In the genomic region with DNA sequence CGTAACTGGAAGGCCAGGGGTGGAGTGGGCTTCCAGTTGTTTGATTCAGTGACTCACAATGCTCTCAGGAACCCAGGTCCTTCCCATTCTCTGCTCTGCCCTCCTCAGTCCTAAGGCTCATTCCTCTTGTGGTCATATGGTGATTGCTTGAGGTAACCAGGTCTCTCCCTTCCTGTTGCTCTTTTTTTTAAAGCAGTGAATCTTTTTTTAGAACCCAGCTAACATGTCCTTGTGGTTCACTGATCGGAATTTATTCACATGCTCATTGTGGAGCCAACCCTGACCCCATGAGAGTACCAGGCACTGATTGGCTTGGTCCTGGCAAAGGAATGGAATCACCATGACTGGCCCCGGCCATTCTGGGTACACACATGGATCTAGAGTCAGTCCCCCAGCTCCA, we compare ENCODE assay signal across 26 cellular contexts. TPM values are rescaled to one million over a fixed set of nuclear protein-coding genes. Genes with fewer than 3 reads are reported as not detected.
DNase-seq lines count a peak whose midpoint lies in the region; ATAC-seq and TF ChIP-seq lines count a peak whose summit lies in the region.
"Had no signal": no experiment of that assay in that cellular context is flagged by ENCODE, and none has a peak within 500 bp of the region (broad histone marks: within the 10 kb centered on the region; RNA-seq: fewer than 3 reads in every experiment).

No MANE protein-coding gene starts in this region.

- H3K27me3 Mint-ChIP-seq in activated naive CD4-positive, alpha-beta T cell treated with anti-CD3 and anti-CD28 coated beads for 36 hours (ENCODE audit: low read depth), result peaks cover 5% of the 10 kb centered on the region
- H3K27me3 Mint-ChIP-seq: memory B cell had no signal

- no peak overlapping the region for H3K4me3 ChIP-seq in epithelial cell of proximal tubule (ENCODE audit: low read depth, low read length)
- no peak overlapping the region for H3K4me3 ChIP-seq in iPS-15b (ENCODE audit: low read depth, low read length)
- H3K4me3 ChIP-seq: dorsolateral prefrontal cortex, MG63 had no signal

- ATAC-seq in Right ventricle myocardium inferior, result peak; percentile 42
- no peak for ATAC-seq in HG03342 (IDR thresholded peaks at IDR 0.05; ENCODE audit: unreplicated experiment)
- no peak for ATAC-seq in omental fat pad (ENCODE audit: low FRiP score)
- ATAC-seq: activated T-cell treated with anti-CD3 and anti-CD28 coated beads, Interleukin-2, amount 50 U/mL, for 4 hours; sciatic nerve had no signal

- no peak for TF ChIP-seq CTCF in epithelial cell of proximal tubule (conservative IDR thresholded peaks at IDR 0.05; ENCODE audit: low read depth, low read length)
- TF ChIP-seq CTCF in omental fat pad (IDR thresholded peaks at IDR 0.05), result no peak

- H3K27ac Mint-ChIP-seq in activated naive CD4-positive, alpha-beta T cell treated with anti-CD3 and anti-CD28 coated beads for 36 hours, result no peak overlapping the region
- H3K27ac Mint-ChIP-seq: memory B cell, type B pancreatic cell had no signal

- peaks cover 3% of the 10 kb centered on the region for H3K4me1 ChIP-seq in iPS-15b (ENCODE audit: control insufficient read depth, insufficient read depth, low read length)

- CTCF ChIA-PET in activated naive CD4-positive, alpha-beta T cell treated with anti-CD3 and anti-CD28 coated beads for 36 hours (lab: Charles Lee), result interaction anchor here (1.6 to 2.8 kb wide), 2 partner anchors 15 to 117 kb away, joined by 5 to 10 read pairs; no protein-coding TSS in a partner anchor

- H3K4me1 Mint-ChIP-seq in activated naive CD4-positive, alpha-beta T cell treated with anti-CD3 and anti-CD28 coated beads for 36 hours (ENCODE audit: low read depth), result peaks cover 8% of the 10 kb centered on the region

- intact Hi-C loops in Right ventricle myocardium inferior (cut with DNase I) (no loop called here), cardiac septum (cut with DNase I) (no loop called here)
- intact Hi-C loops in activated naive CD4-positive, alpha-beta T cell treated with anti-CD3 and anti-CD28 coated beads for 36 hours (cut with micrococcal nuclease), result no loop called here

- H3K9me3 Mint-ChIP-seq in activated naive CD4-positive, alpha-beta T cell treated with anti-CD3 and anti-CD28 coated beads for 36 hours, result no peaks in the 10 kb centered on the region
- H3K9me3 Mint-ChIP-seq: activated T-cell treated with anti-CD3 and anti-CD28 coated beads, Interleukin-2, amount 50 U/mL, for 4 hours; type B pancreatic cell had no signal

- H3K9ac ChIP-seq in iPS-15b (ENCODE audit: low read depth, low read length), result peak overlapping the region; percentile 12

- H3K27me3 ChIP-seq in iPS-15b (ENCODE audit: control insufficient read depth, insufficient read depth, low read length), result no peaks in the 10 kb centered on the region
- H3K27me3 ChIP-seq: dorsolateral prefrontal cortex, MG63 had no signal

- no peaks in the 10 kb centered on the region for H3K9me3 ChIP-seq in iPS-15b (ENCODE audit: control insufficient read depth, insufficient read depth, low read length)
- H3K9me3 ChIP-seq: MG63 had no signal

- DNase-seq in Right ventricle myocardium inferior (ENCODE audit: missing footprints) (no peak), cardiac septum (ENCODE audit: low spot score) (no peak), epithelial cell of proximal tubule (ENCODE audit: low read depth) (peak; percentile 93), omental fat pad (ENCODE audit: low spot score) (no peak)
- DNase-seq in activated CD8-positive, alpha-beta memory T cell treated with anti-CD3 and anti-CD28 coated beads for 24 hours, result no peak
- DNase-seq in activated naive CD4-positive, alpha-beta T cell treated with anti-CD3 and anti-CD28 coated beads for 36 hours, result no peak
- DNase-seq: activated naive CD4-positive, alpha-beta T cell; activated T-cell treated with anti-CD3 and anti-CD28 coated beads, Interleukin-2, amount 50 U/mL, for 4 hours; amygdala; central memory CD4-positive, alpha-beta T cell; DND-41; dorsolateral prefrontal cortex; foreskin fibroblast; hypothalamus; islet precursor cell; MG63; NCI-H146; occipital lobe; SHP77 treated with DMSO at 0.1 percent for 48 hours had no signal

- no peaks in the 10 kb centered on the region for H3K36me3 ChIP-seq in iPS-15b (ENCODE audit: control insufficient read depth, insufficient read depth, low read length)
- H3K36me3 ChIP-seq: MG63 had no signal

- no peaks in the 10 kb centered on the region for H3K36me3 Mint-ChIP-seq in activated naive CD4-positive, alpha-beta T cell treated with anti-CD3 and anti-CD28 coated beads for 36 hours (ENCODE audit: low read depth)
- H3K36me3 Mint-ChIP-seq: type B pancreatic cell had no signal

- H3K4me3 Mint-ChIP-seq in activated naive CD4-positive, alpha-beta T cell treated with anti-CD3 and anti-CD28 coated beads for 36 hours, result no peak overlapping the region
- H3K4me3 Mint-ChIP-seq: activated T-cell treated with anti-CD3 and anti-CD28 coated beads, Interleukin-2, amount 50 U/mL, for 4 hours; memory B cell; type B pancreatic cell had no signal

RNA-seq across cellular contexts. Expression of a gene that starts 7.4 kb away (rescaled TPM):
- total RNA-seq in Right ventricle myocardium inferior (31.2 TPM), cardiac septum (25.1 TPM), epithelial cell of proximal tubule (1.3 and 2.5 TPM in 2 replicates), omental fat pad (10 to 100 TPM in 3 of 4 donors, 1 to 10 TPM in 1; 2.2 to 30.5 (median 19.3) TPM)
- under 1 TPM; 0.10 to 0.21 TPM for total RNA-seq in activated naive CD4-positive, alpha-beta T cell treated with anti-CD3 and anti-CD28 coated beads for 36 hours

RNA-seq across cellular contexts. Expression of a gene that starts 49.7 kb away (rescaled TPM):
- total RNA-seq in Right ventricle myocardium inferior (not detected), cardiac septum (not detected), epithelial cell of proximal tubule (not detected in 2 replicates), omental fat pad (not detected)
- total RNA-seq in activated naive CD4-positive, alpha-beta T cell treated with anti-CD3 and anti-CD28 coated beads for 36 hours, result not detected
- total RNA-seq: activated CD8-positive, alpha-beta memory T cell treated with anti-CD3 and anti-CD28 coated beads for 36 hours; endothelial cell of umbilical vein; occipital lobe; sciatic nerve had no signal
